Comparison of ENCODE assay signal across 8 cellular contexts in genomic region chr6:104771258-104771832, GRCh38.
DNase-seq lines count a peak whose midpoint lies in the region; ATAC-seq and TF ChIP-seq lines count a peak whose summit lies in the region.

No MANE protein-coding gene starts in this region.

- intact Hi-C loops in posterior cingulate gyrus (cut with DNase I), result loop anchor here (5.0 kb wide), 2 partner anchors 89 to 244 kb away; no protein-coding TSS in a partner anchor

- H3K9me3 Mint-ChIP-seq in chondrocyte (ENCODE audit: low read depth), result no peaks in the 10 kb centered on the region

- H3K27ac Mint-ChIP-seq in chondrocyte (ENCODE audit: unreplicated experiment), result no peak overlapping the region

- DNase-seq in AG20443 (ENCODE audit: low spot score) (peak; percentile 29), GM13976 (ENCODE audit: low spot score) (peak; percentile 31), NCI-H526 (lab: John Stamatoyannopoulos, UW) (peak; percentile 11 to 42), chondrocyte (ENCODE audit: low spot score) (no peak), myocyte (ENCODE audit: low read depth) (peak; percentile 41), posterior cingulate gyrus (no peak), UCSD-AML1 (lab: John Stamatoyannopoulos, UW; ENCODE audit: unreplicated experiment) (no peak)

- TF ChIP-seq CTCF in GM13976 (IDR thresholded peaks at IDR 0.05; ENCODE audit: borderline replicate concordance, control extremely low read depth, extremely low read depth, insufficient read depth, missing control alignments), result peak; percentile 26
- peak; percentile 93 for TF ChIP-seq CTCF in chondrocyte (IDR thresholded peaks at IDR 0.05)

- ATAC-seq in HG02884 (IDR thresholded peaks at IDR 0.05; ENCODE audit: unreplicated experiment), result peak; percentile 85

- no peak overlapping the region for H3K4me3 Mint-ChIP-seq in chondrocyte (ENCODE audit: unreplicated experiment)

- in situ Hi-C loops in GM13976 (cut with MboI; ENCODE audit: low sequenced_read_pairs, unreplicated experiment), result no loop called here

- H3K4me1 Mint-ChIP-seq in chondrocyte (ENCODE audit: low read depth), result peaks cover 9% of the 10 kb centered on the region

- H3K36me3 Mint-ChIP-seq in chondrocyte (ENCODE audit: low read depth), result peaks cover 4% of the 10 kb centered on the region

- H3K27me3 Mint-ChIP-seq in chondrocyte (ENCODE audit: low read depth), result no peaks in the 10 kb centered on the region

Comparison
In these comparisons a context has a peak if more than half of its experiments do, and no peak if none do; other contexts are left out.
1. DNase-seq: peak in AG20443 (single experiment), GM13976 (single experiment), NCI-H526 (2 of 2) and myocyte (single experiment); none in chondrocyte (single experiment), posterior cingulate gyrus (0 of 10) and UCSD-AML1 (single experiment).